In genomic region chr3:38136807-38137614, GRCh38 we compare ENCODE assay signal across 1 cellular context.
A peak's percentile ranks its signal among the peaks of the same experiment; 100 is the strongest.
TF ChIP-seq lines count a peak whose summit lies in the region.

TSS of gene ACAA1 (minus strand) at chr3:38137127. CDS start at chr3:38137035, 92 bp downstream.

TF ChIP-seq in HEK293, 187 proteins besides CTCF, POLR2A, EP300 and RAD21 (continued from another document):
- TF ChIP-seq ZNF777 (tag by site-specific recombination; IDR thresholded peaks at IDR 0.05; ENCODE audit: borderline replicate concordance): no peak
- no peak for TF ChIP-seq ZNF701 (tag by site-specific recombination; IDR thresholded peaks at IDR 0.05)
- no peak for TF ChIP-seq ZXDB (tag by site-specific recombination; IDR thresholded peaks at IDR 0.05)
- TF ChIP-seq ZNF488 (tag by site-specific recombination; IDR thresholded peaks at IDR 0.05): no peak
- no peak for TF ChIP-seq ZNF214 (tag by site-specific recombination; IDR thresholded peaks at IDR 0.05; ENCODE audit: borderline replicate concordance)
- no peak for TF ChIP-seq GLIS1 (tag by site-specific recombination; IDR thresholded peaks at IDR 0.05)
- TF ChIP-seq BCL11B (tag by site-specific recombination; IDR thresholded peaks at IDR 0.05; ENCODE audit: low read depth): no peak
- TF ChIP-seq OSR2 (tag by site-specific recombination; IDR thresholded peaks at IDR 0.05): no peak
- no peak for TF ChIP-seq ZNF707 (tag by site-specific recombination; IDR thresholded peaks at IDR 0.05)
- TF ChIP-seq ZNF596 (tag by site-specific recombination; IDR thresholded peaks at IDR 0.05): no peak
- no peak for TF ChIP-seq SCRT1 (tag by site-specific recombination; IDR thresholded peaks at IDR 0.05; ENCODE audit: borderline replicate concordance)
- TF ChIP-seq YY2 (tag by site-specific recombination; IDR thresholded peaks at IDR 0.05): no peak
- no peak for TF ChIP-seq ZNF169 (tag by site-specific recombination; IDR thresholded peaks at IDR 0.05)
- TF ChIP-seq ZBTB44 (tag by site-specific recombination; IDR thresholded peaks at IDR 0.05): no peak
- TF ChIP-seq ZNF10 (tag by site-specific recombination; IDR thresholded peaks at IDR 0.05): no peak
- TF ChIP-seq, protein P1, sequence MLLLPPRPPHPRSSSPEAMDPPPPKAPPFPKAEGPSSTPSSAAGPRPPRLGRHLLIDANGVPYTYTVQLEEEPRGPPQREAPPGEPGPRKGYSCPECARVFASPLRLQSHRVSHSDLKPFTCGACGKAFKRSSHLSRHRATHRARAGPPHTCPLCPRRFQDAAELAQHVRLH (tag by site-specific recombination; IDR thresholded peaks at IDR 0.05): peak; percentile 20; the same call in 1 of the 2 replicates
- no peak for TF ChIP-seq ZNF211 (tag by site-specific recombination; IDR thresholded peaks at IDR 0.05; ENCODE audit: low read depth)
- no peak for TF ChIP-seq ZNF366 (tag by site-specific recombination; conservative IDR thresholded peaks at IDR 0.05)
- TF ChIP-seq, protein P2, sequence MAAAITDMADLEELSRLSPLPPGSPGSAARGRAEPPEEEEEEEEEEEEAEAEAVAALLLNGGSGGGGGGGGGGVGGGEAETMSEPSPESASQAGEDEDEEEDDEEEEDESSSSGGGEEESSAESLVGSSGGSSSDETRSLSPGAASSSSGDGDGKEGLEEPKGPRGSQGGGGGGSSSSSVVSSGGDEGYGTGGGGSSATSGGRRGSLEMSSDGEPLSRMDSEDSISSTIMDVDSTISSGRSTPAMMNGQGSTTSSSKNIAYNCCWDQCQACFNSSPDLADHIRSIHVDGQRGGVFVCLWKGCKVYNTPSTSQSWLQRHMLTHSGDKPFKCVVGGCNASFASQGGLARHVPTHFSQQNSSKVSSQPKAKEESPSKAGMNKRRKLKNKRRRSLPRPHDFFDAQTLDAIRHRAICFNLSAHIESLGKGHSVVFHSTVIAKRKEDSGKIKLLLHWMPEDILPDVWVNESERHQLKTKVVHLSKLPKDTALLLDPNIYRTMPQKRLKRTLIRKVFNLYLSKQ (tag by site-specific recombination; IDR thresholded peaks at IDR 0.05; ENCODE audit: borderline replicate concordance): no peak
- TF ChIP-seq ZNF175 (tag by site-specific recombination; IDR thresholded peaks at IDR 0.05): no peak
- TF ChIP-seq SP2 (tag by site-specific recombination; IDR thresholded peaks at IDR 0.05): peak; percentile 99
- TF ChIP-seq ZNF664 (tag by site-specific recombination; IDR thresholded peaks at IDR 0.05): no peak
- TF ChIP-seq ZNF274 (IDR thresholded peaks at IDR 0.05; ENCODE audit: low read length): no peak
- no peak for TF ChIP-seq ZNF274 (tag by site-specific recombination; IDR thresholded peaks at IDR 0.05; ENCODE audit: borderline replicate concordance)
- no peak for TF ChIP-seq ZBTB7A (tag by site-specific recombination; IDR thresholded peaks at IDR 0.05; ENCODE audit: low read depth)
- TF ChIP-seq ZNF362 (tag by site-specific recombination; IDR thresholded peaks at IDR 0.05): no peak
- no peak for TF ChIP-seq ZNF433 (tag by site-specific recombination; IDR thresholded peaks at IDR 0.05; ENCODE audit: low read depth)
- no peak for TF ChIP-seq ZNF174 (tag by site-specific recombination; IDR thresholded peaks at IDR 0.05)
- TF ChIP-seq MEIS1 (CRISPR knock-in tag; IDR thresholded peaks at IDR 0.05; ENCODE audit: borderline replicate concordance): no peak
- no peak for TF ChIP-seq KLF1 (tag by site-specific recombination; IDR thresholded peaks at IDR 0.05)
- TF ChIP-seq ZNF324 (tag by site-specific recombination; IDR thresholded peaks at IDR 0.05): no peak
- TF ChIP-seq ZNF19 (tag by site-specific recombination; IDR thresholded peaks at IDR 0.05; ENCODE audit: low read depth): no peak
- TF ChIP-seq ZBTB8A (tag by site-specific recombination; IDR thresholded peaks at IDR 0.05): no peak
- no peak for TF ChIP-seq ZNF501 (tag by site-specific recombination; IDR thresholded peaks at IDR 0.05)
- TF ChIP-seq, protein P3, sequence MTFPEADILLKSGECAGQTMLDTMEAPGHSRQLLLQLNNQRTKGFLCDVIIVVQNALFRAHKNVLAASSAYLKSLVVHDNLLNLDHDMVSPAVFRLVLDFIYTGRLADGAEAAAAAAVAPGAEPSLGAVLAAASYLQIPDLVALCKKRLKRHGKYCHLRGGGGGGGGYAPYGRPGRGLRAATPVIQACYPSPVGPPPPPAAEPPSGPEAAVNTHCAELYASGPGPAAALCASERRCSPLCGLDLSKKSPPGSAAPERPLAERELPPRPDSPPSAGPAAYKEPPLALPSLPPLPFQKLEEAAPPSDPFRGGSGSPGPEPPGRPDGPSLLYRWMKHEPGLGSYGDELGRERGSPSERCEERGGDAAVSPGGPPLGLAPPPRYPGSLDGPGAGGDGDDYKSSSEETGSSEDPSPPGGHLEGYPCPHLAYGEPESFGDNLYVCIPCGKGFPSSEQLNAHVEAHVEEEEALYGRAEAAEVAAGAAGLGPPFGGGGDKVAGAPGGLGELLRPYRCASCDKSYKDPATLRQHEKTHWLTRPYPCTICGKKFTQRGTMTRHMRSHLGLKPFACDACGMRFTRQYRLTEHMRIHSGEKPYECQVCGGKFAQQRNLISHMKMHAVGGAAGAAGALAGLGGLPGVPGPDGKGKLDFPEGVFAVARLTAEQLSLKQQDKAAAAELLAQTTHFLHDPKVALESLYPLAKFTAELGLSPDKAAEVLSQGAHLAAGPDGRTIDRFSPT (tag by site-specific recombination; IDR thresholded peaks at IDR 0.05): no peak
- TF ChIP-seq ZNF610 (tag by site-specific recombination; IDR thresholded peaks at IDR 0.05; ENCODE audit: borderline replicate concordance): no peak
- no peak for TF ChIP-seq ZNF513 (tag by site-specific recombination; IDR thresholded peaks at IDR 0.05)
- TF ChIP-seq MZF1 (tag by site-specific recombination; IDR thresholded peaks at IDR 0.05; ENCODE audit: borderline replicate concordance): no peak
- TF ChIP-seq ZNF426 (tag by site-specific recombination; IDR thresholded peaks at IDR 0.05): no peak
- TF ChIP-seq ZNF747 (tag by site-specific recombination; IDR thresholded peaks at IDR 0.05): no peak
- no peak for TF ChIP-seq ZNF677 (tag by site-specific recombination; IDR thresholded peaks at IDR 0.05)
- TF ChIP-seq HOXA7 (CRISPR knock-in tag; IDR thresholded peaks at IDR 0.05; ENCODE audit: borderline replicate concordance): no peak
- no peak for TF ChIP-seq ZNF266 (tag by site-specific recombination; IDR thresholded peaks at IDR 0.05; ENCODE audit: low read depth)
- no peak for TF ChIP-seq ZNF157 (tag by site-specific recombination; IDR thresholded peaks at IDR 0.05)
TF ChIP-seq in HEK293: peak in this region for 21.
